Comparison of ENCODE assay signal across 18 cellular contexts in the genomic region with DNA sequence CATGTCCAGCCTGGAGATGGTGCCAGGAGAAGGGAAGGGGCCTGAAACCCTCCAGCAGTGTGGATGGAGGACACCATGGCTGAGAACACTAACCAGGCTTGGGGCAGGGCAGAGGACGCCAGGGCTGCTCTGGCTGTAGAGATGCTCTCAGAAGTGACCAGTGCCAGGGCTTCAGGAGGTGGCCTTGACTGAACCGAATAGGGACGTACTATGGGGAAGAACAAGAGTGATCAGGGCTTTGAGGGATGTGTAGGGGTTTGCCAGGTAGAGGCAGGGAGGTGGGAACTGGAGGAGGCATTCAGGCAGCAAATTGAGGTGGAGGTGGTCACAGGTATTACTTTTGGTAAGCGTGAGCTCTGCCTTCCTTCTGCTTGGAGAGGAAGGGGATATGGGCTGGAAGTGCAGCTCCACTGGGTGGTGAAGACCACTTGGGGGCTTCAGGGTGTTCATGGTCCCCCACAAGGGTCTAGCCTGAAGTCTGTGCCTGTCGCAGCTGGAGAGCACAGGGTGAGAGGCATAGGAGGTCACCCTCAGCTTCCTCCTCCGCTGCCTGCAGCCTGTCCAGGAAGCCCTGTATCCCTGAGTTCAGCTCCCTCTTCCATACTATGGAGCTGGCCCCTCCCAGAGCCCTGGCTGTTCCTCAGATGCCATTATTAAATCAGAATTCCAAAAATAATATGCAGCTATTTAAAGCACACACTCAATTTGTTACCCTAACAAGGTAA. TPM values are rescaled to one million over a fixed set of nuclear protein-coding genes. Genes with fewer than 3 reads are reported as not detected.
DNase-seq lines count a peak whose midpoint lies in the region; ATAC-seq lines count a peak whose summit lies in the region.
"Had no signal": no experiment of that assay in that cellular context is flagged by ENCODE, and none has a peak within 500 bp of the region (broad histone marks: within the 10 kb centered on the region; RNA-seq: fewer than 3 reads in every experiment).

No MANE protein-coding gene starts in this region.

- ATAC-seq in stimulated activated naive CD8-positive, alpha-beta T cell treated with anti-CD3 and anti-CD28 coated beads, Interleukin-15, amount 100 ng/mL, for 72 hours, result peak; percentile 40
- no peak for ATAC-seq in stimulated activated naive CD8-positive, alpha-beta T cell treated with anti-CD3 and anti-CD28 coated beads, Interleukin-15, Interleukin-2, amounts not matched to agents 100 U/mL and 50 U/mL, for 24 hours
- ATAC-seq in HG02678 (IDR thresholded peaks at IDR 0.05; ENCODE audit: unreplicated experiment), result no peak
- ATAC-seq: naive thymus-derived CD4-positive, alpha-beta T cell had no signal

- no peak for DNase-seq in stimulated activated naive CD8-positive, alpha-beta T cell treated with anti-CD3 and anti-CD28 coated beads, Interleukin-15, amount 100 ng/mL, for 72 hours
- no peak for DNase-seq in stimulated activated naive CD8-positive, alpha-beta T cell treated with anti-CD3 and anti-CD28 coated beads, Interleukin-15, Interleukin-2, amounts not matched to agents 100 U/mL and 50 U/mL, for 24 hours
- DNase-seq in ecto neural progenitor cell (ENCODE audit: low spot score) (peak; percentile 23), posterior vena cava (ENCODE audit: low spot score) (peak; percentile 46), DMS153 treated with DMSO at 0.1 percent for 48 hours (lab: John Stamatoyannopoulos, UW; ENCODE audit: unreplicated experiment) (no peak)
- no peak for DNase-seq in activated CD4-positive, CD25-positive, alpha-beta regulatory T cell (lab: John Stamatoyannopoulos, UW)
- DNase-seq: activated naive CD4-positive, alpha-beta T cell treated with Interleukin-2 at 50 U/mL for 16 hours; central memory CD4-positive, alpha-beta T cell; DMS153; foreskin melanocyte; heart right ventricle; naive thymus-derived CD4-positive, alpha-beta T cell; NCI-H1694; occipital lobe; stimulated activated CD4-positive, alpha-beta T cell treated with anti-CD3 and anti-CD28 coated beads, Interleukin-1b, Interleukin-23, amount 100 ng/mL, for 48 hours; thyroid gland had no signal

- H3K4me3 Mint-ChIP-seq in stimulated activated naive CD8-positive, alpha-beta T cell treated with anti-CD3 and anti-CD28 coated beads, Interleukin-15, amount 100 ng/mL, for 72 hours, result no peak overlapping the region
- H3K4me3 Mint-ChIP-seq: naive thymus-derived CD4-positive, alpha-beta T cell; T-helper 2 cell treated with Interferon-gamma antibody and Interleukin-4, amounts not matched to agents 5 μg/mL and 100 μg/mL, for 36 hours had no signal

- H3K4me1 Mint-ChIP-seq in stimulated activated naive CD8-positive, alpha-beta T cell treated with anti-CD3 and anti-CD28 coated beads, Interleukin-15, amount 100 ng/mL, for 72 hours, result no peaks in the 10 kb centered on the region
- H3K4me1 Mint-ChIP-seq: naive thymus-derived CD4-positive, alpha-beta T cell had no signal

- peaks cover 12% of the 10 kb centered on the region for H3K27me3 Mint-ChIP-seq in stimulated activated naive CD8-positive, alpha-beta T cell treated with anti-CD3 and anti-CD28 coated beads, Interleukin-15, amount 100 ng/mL, for 72 hours

- H3K27ac Mint-ChIP-seq in stimulated activated naive CD8-positive, alpha-beta T cell treated with anti-CD3 and anti-CD28 coated beads, Interleukin-15, amount 100 ng/mL, for 72 hours, result peak overlapping the region in 1 of 2 donors; percentile 45
- H3K27ac Mint-ChIP-seq: naive thymus-derived CD4-positive, alpha-beta T cell; T-helper 2 cell treated with Interferon-gamma antibody and Interleukin-4, amounts not matched to agents 5 μg/mL and 100 μg/mL, for 36 hours had no signal

- intact Hi-C loops in posterior vena cava (cut with DNase I), result no loop called here

- H3K9me3 Mint-ChIP-seq in stimulated activated naive CD8-positive, alpha-beta T cell treated with anti-CD3 and anti-CD28 coated beads, Interleukin-15, amount 100 ng/mL, for 72 hours, result peaks cover 0 to 4% of the 10 kb centered on the region in 2 donors
- H3K9me3 Mint-ChIP-seq: T-helper 2 cell treated with Interferon-gamma antibody and Interleukin-4, amounts not matched to agents 5 μg/mL and 100 μg/mL, for 36 hours had no signal

RNA-seq across cellular contexts. Expression of gene ADCY1, which starts 27.8 kb away (rescaled TPM):
- 10 to 100 TPM; 13.7 to 14.7 TPM for total RNA-seq in posterior vena cava

Comparison
In these comparisons a context has a peak if more than half of its experiments do, and no peak if none do; other contexts are left out.
1. DNase-seq: peak in ecto neural progenitor cell (single experiment) and posterior vena cava (single experiment); none in stimulated activated naive CD8-positive, alpha-beta T cell treated with anti-CD3 and anti-CD28 coated beads, Interleukin-15, amount 100 ng/mL, for 72 hours (0 of 2), stimulated activated naive CD8-positive, alpha-beta T cell treated with anti-CD3 and anti-CD28 coated beads, Interleukin-15, Interleukin-2, amounts not matched to agents 100 U/mL and 50 U/mL, for 24 hours (single experiment), DMS153 treated with DMSO at 0.1 percent for 48 hours (single experiment) and activated CD4-positive, CD25-positive, alpha-beta regulatory T cell (0 of 4).